16 cellular contexts compared by ENCODE assay signal in genomic region chr4:168645933-168646768, GRCh38.
A peak's percentile ranks its signal among the peaks of the same experiment; 100 is the strongest.
DNase-seq lines count a peak whose midpoint lies in the region; FAIRE-seq and TF ChIP-seq lines count a peak whose summit lies in the region.
"Had no signal": no experiment of that assay in that cellular context is flagged by ENCODE, and none has a peak within 500 bp of the region (broad histone marks: within the 10 kb centered on the region; RNA-seq: fewer than 3 reads in every experiment).

No MANE protein-coding gene starts in this region.

- H2AFZ ChIP-seq in mammary epithelial cell (ENCODE audit: low read depth, low read length): no peak overlapping the region

- H3K4me3 Mint-ChIP-seq in MCF 10A (ENCODE audit: unreplicated experiment): no peak overlapping the region
- H3K4me3 Mint-ChIP-seq: activated CD4-positive, alpha-beta memory T cell treated with anti-CD3 and anti-CD28 coated beads for 36 hours; activated naive CD8-positive, alpha-beta T cell treated with anti-CD3 and anti-CD28 coated beads for 36 hours; natural killer cell treated with Interleukin-12 subunit alpha and Interleukin-12 subunit beta and Interleukin-15 and Interleukin-18, amount 100 ng/mL, for 72 hours had no signal

- no peaks in the 10 kb centered on the region for H4K20me1 ChIP-seq in mammary epithelial cell (ENCODE audit: insufficient read depth, low read length)

- H3K79me2 ChIP-seq in mammary epithelial cell (ENCODE audit: insufficient read depth, low read length): no peaks in the 10 kb centered on the region

- H3K4me2 ChIP-seq in mammary epithelial cell (ENCODE audit: insufficient read depth, low read depth, low read length): no peak overlapping the region

- in situ Hi-C loops in mammary epithelial cell (cut with MboI; ENCODE audit: low sequenced_read_pairs in 2 of 2): no loop called here

- H3K27me3 Mint-ChIP-seq in MCF 10A (ENCODE audit: insufficient read depth, unreplicated experiment): no peaks in the 10 kb centered on the region

- intact Hi-C loops in MCF 10A (cut with micrococcal nuclease) (no loop called here), mammary epithelial cell (cut with micrococcal nuclease) (no loop called here)

- H3K4me3 ChIP-seq in mammary epithelial cell (replicated peaks in 1 of 3; ENCODE audit: insufficient read depth in 1 of 3, low read depth in 2 of 3, low read length in 3 of 3) (no peak overlapping the region), right atrium auricular region (no peak overlapping the region)
- H3K4me3 ChIP-seq: thoracic aorta had no signal

- 64% methylated on average over 9 of the region's 9 CpGs for WGBS in mammary epithelial cell (ENCODE audit: low coverage, missing lambda C conversion rate)

- no peak overlapping the region for H3K27ac ChIP-seq in mammary epithelial cell (ENCODE audit: insufficient read depth, low read depth, low read length)
- H3K27ac ChIP-seq in right atrium auricular region: peak overlapping the region; percentile 24 to 70
- H3K27ac ChIP-seq: thoracic aorta had no signal

- DNase-seq in MCF 10A (ENCODE audit: unreplicated experiment): peak; percentile 20
- DNase-seq in mammary epithelial cell: no peak
- peak; percentile 59 for DNase-seq in RPMI7951 (ENCODE audit: low read depth)
- DNase-seq in right atrium auricular region (ENCODE audit: low spot score): no peak
- no peak for DNase-seq in frontal cortex (ENCODE audit: low spot score in 2 of 2)
- DNase-seq in stimulated activated CD8-positive, alpha-beta memory T cell treated with anti-CD3 and anti-CD28 coated beads, Interleukin-4, amount 100 ng/mL, for 48 hours: no peak
- no peak for DNase-seq in middle frontal gyrus (ENCODE audit: extremely low spot score, low spot score)
- DNase-seq in SW 1271 (lab: John Stamatoyannopoulos, UW): no peak
- DNase-seq: activated CD4-positive, alpha-beta memory T cell treated with anti-CD3 and anti-CD28 coated beads for 36 hours; activated naive CD8-positive, alpha-beta T cell treated with anti-CD3 and anti-CD28 coated beads for 36 hours; activated T-cell treated with anti-CD3 and anti-CD28 coated beads, Interleukin-2, amount 50 U/mL, for 48 hours; effector CD8-positive, alpha-beta T cell; PC-3 had no signal

- H3K27me3 ChIP-seq in mammary epithelial cell (ENCODE audit: insufficient read depth, low read length) (no peaks in the 10 kb centered on the region), right atrium auricular region (no peaks in the 10 kb centered on the region)

- CTCF ChIA-PET in MCF 10A (lab: Yijun Ruan, JAX) (interaction anchor here (1.4 to 2.0 kb wide), 2 partner anchors 14 to 60 kb away, joined by 5 to 7 read pairs; no protein-coding TSS in a partner anchor), mammary epithelial cell (lab: Charles Lee; ENCODE audit: low non-redundant PET) (no interaction called here)

- no peak overlapping the region for H3K27ac Mint-ChIP-seq in MCF 10A (ENCODE audit: low read depth, unreplicated experiment)
- H3K27ac Mint-ChIP-seq: activated CD4-positive, alpha-beta memory T cell treated with anti-CD3 and anti-CD28 coated beads for 36 hours; activated naive CD8-positive, alpha-beta T cell treated with anti-CD3 and anti-CD28 coated beads for 36 hours; natural killer cell treated with Interleukin-12 subunit alpha and Interleukin-12 subunit beta and Interleukin-15 and Interleukin-18, amount 100 ng/mL, for 72 hours had no signal

- peaks cover 11% of the 10 kb centered on the region for H3K4me1 Mint-ChIP-seq in MCF 10A (ENCODE audit: insufficient read depth, unreplicated experiment)
- H3K4me1 Mint-ChIP-seq: activated naive CD8-positive, alpha-beta T cell treated with anti-CD3 and anti-CD28 coated beads for 36 hours had no signal

- TF ChIP-seq CTCF in MCF 10A (IDR thresholded peaks at IDR 0.05; ENCODE audit: unreplicated experiment): no peak
- TF ChIP-seq CTCF in mammary epithelial cell (conservative IDR thresholded peaks at IDR 0.05 in 1 of 2, IDR thresholded peaks at IDR 0.05 in 1 of 2; ENCODE audit: extremely low read depth in 1 of 2, insufficient read depth in 1 of 2, low read depth in 1 of 2, low read length in 2 of 2): no peak
- no peak for TF ChIP-seq CTCF in right atrium auricular region (IDR thresholded peaks at IDR 0.05)

- dilution Hi-C loops in mammary epithelial cell (cut with HindIII; ENCODE audit: low sequenced_read_pairs): no loop called here

- H3K4me1 ChIP-seq in mammary epithelial cell (ENCODE audit: insufficient read depth, low read length) (no peaks in the 10 kb centered on the region), right atrium auricular region (peaks cover 0 to 61% of the 10 kb centered on the region in 2 donors)

- POLR2A ChIA-PET in MCF 10A (lab: Yijun Ruan, JAX): interaction anchor here (0.6 to 1.0 kb wide), 2 partner anchors 49 to 149 kb away, joined by 3 read pairs; no protein-coding TSS in a partner anchor

- no TSS peak for BruUV-seq in MCF 10A (replicated peaks; lab: Mats Ljungman, UMichigan)
- no TSS peak for BruUV-seq in mammary epithelial cell (replicated peaks; lab: Mats Ljungman, UMichigan)

- H3K36me3 ChIP-seq in mammary epithelial cell (ENCODE audit: insufficient read depth, low read length) (no peaks in the 10 kb centered on the region), right atrium auricular region (no peaks in the 10 kb centered on the region)
- H3K36me3 ChIP-seq: thoracic aorta had no signal

- H3K9ac ChIP-seq in mammary epithelial cell (ENCODE audit: insufficient read depth, low read length): no peak overlapping the region

- no peaks in the 10 kb centered on the region for H3K9me3 ChIP-seq in mammary epithelial cell (replicated peaks; ENCODE audit: insufficient read depth, low read length)
- no peaks in the 10 kb centered on the region for H3K9me3 ChIP-seq in right atrium auricular region
- H3K9me3 ChIP-seq: thoracic aorta had no signal

- no peaks in the 10 kb centered on the region for H3K36me3 Mint-ChIP-seq in MCF 10A (ENCODE audit: insufficient read depth, unreplicated experiment)
- H3K36me3 Mint-ChIP-seq: activated CD4-positive, alpha-beta memory T cell treated with anti-CD3 and anti-CD28 coated beads for 36 hours; activated naive CD8-positive, alpha-beta T cell treated with anti-CD3 and anti-CD28 coated beads for 36 hours; natural killer cell treated with Interleukin-12 subunit alpha and Interleukin-12 subunit beta and Interleukin-15 and Interleukin-18, amount 100 ng/mL, for 72 hours had no signal

- no peak for FAIRE-seq in frontal cortex (lab: Jason Lieb, UNC)
- FAIRE-seq: A204.1 had no signal

- H3K9me3 Mint-ChIP-seq in MCF 10A (ENCODE audit: unreplicated experiment): no peaks in the 10 kb centered on the region
- H3K9me3 Mint-ChIP-seq: activated CD4-positive, alpha-beta memory T cell treated with anti-CD3 and anti-CD28 coated beads for 36 hours; activated naive CD8-positive, alpha-beta T cell treated with anti-CD3 and anti-CD28 coated beads for 36 hours; natural killer cell treated with Interleukin-12 subunit alpha and Interleukin-12 subunit beta and Interleukin-15 and Interleukin-18, amount 100 ng/mL, for 72 hours had no signal

Comparison
In these comparisons a context has a peak if more than half of its experiments do, and no peak if none do; other contexts are left out.
1. DNase-seq: peak in MCF 10A (single experiment) and RPMI7951 (single experiment); none in mammary epithelial cell (single experiment), right atrium auricular region (single experiment), frontal cortex (0 of 2), stimulated activated CD8-positive, alpha-beta memory T cell treated with anti-CD3 and anti-CD28 coated beads, Interleukin-4, amount 100 ng/mL, for 48 hours (single experiment), middle frontal gyrus (single experiment) and SW 1271 (0 of 2).